Comparison of ENCODE assay signal across 13 cellular contexts in genomic region chr10:10758306-10758705, GRCh38.
DNase-seq lines count a peak whose midpoint lies in the region; ATAC-seq and TF ChIP-seq lines count a peak whose summit lies in the region.
"Had no signal": no experiment of that assay in that cellular context is flagged by ENCODE, and none has a peak within 500 bp of the region (broad histone marks: within the 10 kb centered on the region; RNA-seq: fewer than 3 reads in every experiment).

No MANE protein-coding gene starts in this region.

- H3K9me3 ChIP-seq in hepatocyte (ENCODE audit: low read depth) (no peaks in the 10 kb centered on the region), vagina (no peaks in the 10 kb centered on the region)
- H3K9me3 ChIP-seq: BLaER1 had no signal

- H3K9me2 ChIP-seq in hepatocyte (replicated peaks; ENCODE audit: insufficient read depth), result no peaks in the 10 kb centered on the region

- WGBS in hepatocyte (ENCODE audit: low lambda C conversion rate, missing lambda C conversion rate), result 74% methylated on average over 4 of the region's 4 CpGs

- H3K4me2 ChIP-seq in hepatocyte, result no peak overlapping the region
- H3K4me2 ChIP-seq: BLaER1 had no signal

- H4K20me1 ChIP-seq in hepatocyte (ENCODE audit: insufficient read depth, poor library complexity, severe bottlenecking), result no peaks in the 10 kb centered on the region
- H4K20me1 ChIP-seq: BLaER1 had no signal

- H3K36me3 ChIP-seq in hepatocyte (replicated peaks; ENCODE audit: insufficient read depth, low read depth) (no peaks in the 10 kb centered on the region), vagina (no peaks in the 10 kb centered on the region)
- H3K36me3 ChIP-seq: BLaER1 had no signal

- no peak for TF ChIP-seq POLR2A in vagina (IDR thresholded peaks at IDR 0.05)

- no peaks in the 10 kb centered on the region for H3K79me2 ChIP-seq in hepatocyte

- H3K27ac ChIP-seq in hepatocyte (no peak overlapping the region), vagina (no peak overlapping the region)
- H3K27ac ChIP-seq: BLaER1 had no signal

- TF ChIP-seq CTCF in foreskin fibroblast (IDR thresholded peaks at IDR 0.05; ENCODE audit: low read depth, low read length) (no peak), hepatocyte (IDR thresholded peaks at IDR 0.05; ENCODE audit: poor library complexity) (no peak), vagina (IDR thresholded peaks at IDR 0.05) (no peak)

- DNase-seq in left cardiac atrium (peak; percentile 31), cardiac septum (ENCODE audit: low spot score) (no peak), NCI-H446 treated with DMSO at 0.1 percent for 48 hours (lab: John Stamatoyannopoulos, UW) (peak; percentile 56), foreskin fibroblast (peak; percentile 15 to 33), hepatocyte (ENCODE audit: low spot score) (no peak), vagina (ENCODE audit: extremely low spot score in 2 of 2) (no peak)
- DNase-seq: CD4-positive, alpha-beta memory T cell; NCI-H187; NCI-H510A; SIG-M5 had no signal

- no peak overlapping the region for H2AFZ ChIP-seq in hepatocyte

- intact Hi-C loops in left cardiac atrium (cut with DNase I) (no loop called here), cardiac septum (cut with DNase I) (no loop called here), vagina (cut with DNase I) (no loop called here)

- H3K27me3 ChIP-seq in hepatocyte, result no peaks in the 10 kb centered on the region
- no peaks in the 10 kb centered on the region for H3K27me3 ChIP-seq in vagina
- H3K27me3 ChIP-seq: BLaER1 had no signal

- H3K4me1 ChIP-seq in hepatocyte (ENCODE audit: insufficient read depth) (no peaks in the 10 kb centered on the region), vagina (no peaks in the 10 kb centered on the region)
- H3K4me1 ChIP-seq: BLaER1 had no signal

- no peak overlapping the region for H3K4me3 ChIP-seq in foreskin fibroblast (ENCODE audit: low read depth in 1 of 2, low read length in 2 of 2)
- no peak overlapping the region for H3K4me3 ChIP-seq in hepatocyte
- no peak overlapping the region for H3K4me3 ChIP-seq in vagina
- H3K4me3 ChIP-seq: BLaER1, K562 had no signal

- ATAC-seq in left cardiac atrium (peak in 1 of 2 donors; percentile 49), GM18868 (IDR thresholded peaks at IDR 0.05; ENCODE audit: unreplicated experiment) (no peak)
- ATAC-seq: K562 had no signal

Comparison
In these comparisons a context has a peak if more than half of its experiments do, and no peak if none do; other contexts are left out.
1. DNase-seq: peak in left cardiac atrium (single experiment), NCI-H446 treated with DMSO at 0.1 percent for 48 hours (single experiment) and foreskin fibroblast (2 of 2); none in cardiac septum (single experiment), hepatocyte (single experiment) and vagina (0 of 2).